8 cellular contexts compared by ENCODE assay signal in the genomic region with DNA sequence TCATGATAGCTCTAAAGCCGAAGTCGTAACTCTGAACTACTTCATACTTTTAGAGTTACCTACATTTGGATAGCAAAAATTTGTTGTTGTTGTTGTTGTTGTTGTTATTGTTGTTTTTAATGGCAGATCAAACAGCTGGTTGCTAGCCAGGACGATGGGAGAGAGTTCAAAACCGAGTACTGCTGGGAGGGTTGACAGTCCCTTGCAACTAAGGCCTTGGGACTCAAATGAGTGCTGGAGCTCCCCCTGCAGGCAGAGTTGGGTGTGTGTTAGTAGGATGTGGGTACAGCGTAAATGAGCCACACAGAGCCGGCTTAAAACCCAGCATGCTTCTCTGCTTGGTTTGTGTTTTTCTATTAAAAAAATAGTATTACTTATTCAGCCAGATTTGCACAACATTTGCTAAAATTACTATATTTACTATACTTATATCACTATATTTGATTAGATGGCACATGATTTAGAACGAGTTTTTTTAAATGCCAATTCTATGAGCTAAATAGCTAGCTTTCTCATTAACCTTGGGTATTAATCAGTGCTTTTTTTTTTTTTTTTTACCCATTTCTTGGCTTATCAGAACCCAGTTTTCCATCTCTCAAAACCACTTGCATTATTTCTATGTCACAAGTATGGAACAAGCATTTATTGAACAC.
DNase-seq lines count a peak whose midpoint lies in the region; ATAC-seq and TF ChIP-seq lines count a peak whose summit lies in the region.

No MANE protein-coding gene starts in this region.

- H3K27ac ChIP-seq in fibroblast of lung (ENCODE audit: insufficient read depth, low read length) = no peak overlapping the region
- no peak overlapping the region for H3K27ac ChIP-seq in neural cell (ENCODE audit: low read length)
- H3K27ac ChIP-seq in stomach = no peak overlapping the region

- no peaks in the 10 kb centered on the region for H3K36me3 Mint-ChIP-seq in activated T-cell treated with anti-CD3 and anti-CD28 coated beads, Interleukin-2, amount 50 U/mL, for 24 hours (ENCODE audit: low read depth)

- peaks cover 3% of the 10 kb centered on the region for H3K4me1 Mint-ChIP-seq in activated T-cell treated with anti-CD3 and anti-CD28 coated beads, Interleukin-2, amount 50 U/mL, for 24 hours (ENCODE audit: low read depth)

- no peaks in the 10 kb centered on the region for H3K79me2 ChIP-seq in fibroblast of lung (ENCODE audit: control insufficient read depth, insufficient read depth, low read length)
- no peaks in the 10 kb centered on the region for H3K79me2 ChIP-seq in neural cell (replicated peaks; ENCODE audit: insufficient read depth, low read length)

- no peaks in the 10 kb centered on the region for H3K27me3 Mint-ChIP-seq in activated T-cell treated with anti-CD3 and anti-CD28 coated beads, Interleukin-2, amount 50 U/mL, for 24 hours

- no peak overlapping the region for H3K4me3 Mint-ChIP-seq in activated T-cell treated with anti-CD3 and anti-CD28 coated beads, Interleukin-2, amount 50 U/mL, for 24 hours

- TF ChIP-seq EP300 in neural cell (conservative IDR thresholded peaks at IDR 0.05; ENCODE audit: poor library complexity, severe bottlenecking) (no peak), stomach (IDR thresholded peaks at IDR 0.05) (no peak)

- H3K4me3 ChIP-seq in fibroblast of lung (replicated peaks in 1 of 4; ENCODE audit: control extremely low read depth in 1 of 4, insufficient read depth in 1 of 4, low read depth in 3 of 4, low read length in 4 of 4) (no peak overlapping the region), neural cell (ENCODE audit: low read length) (no peak overlapping the region), stomach (no peak overlapping the region)

- H3K9ac ChIP-seq in fibroblast of lung (ENCODE audit: insufficient read depth, low read length) = no peak overlapping the region
- H3K9ac ChIP-seq in neural cell (ENCODE audit: low read length) = no peak overlapping the region

- intact Hi-C loops in stomach (cut with DNase I; ENCODE audit: low total_unique reads) = loop anchor here (5.0 kb wide), 1 partner anchor 306 kb away; a partner anchor contains a TSS

- H3K36me3 ChIP-seq in fibroblast of lung (ENCODE audit: control insufficient read depth, insufficient read depth, low read length) (no peaks in the 10 kb centered on the region), neural cell (ENCODE audit: insufficient read depth, low read length) (no peaks in the 10 kb centered on the region), stomach (no peaks in the 10 kb centered on the region)

- no peak overlapping the region for H3K4me2 ChIP-seq in fibroblast of lung (ENCODE audit: extremely low read depth, insufficient read depth, low read length)
- no peak overlapping the region for H3K4me2 ChIP-seq in neural cell (ENCODE audit: low read length)

- WGBS in stomach, 5 donors = 36 to 41% (median 40%) methylated on average over 7 of the region's 7 CpGs

- no peak overlapping the region for H3K27ac Mint-ChIP-seq in activated T-cell treated with anti-CD3 and anti-CD28 coated beads, Interleukin-2, amount 50 U/mL, for 24 hours

- H3K9me2 ChIP-seq in neural cell (ENCODE audit: insufficient read depth, low read length) = no peaks in the 10 kb centered on the region

- H2AFZ ChIP-seq in fibroblast of lung (ENCODE audit: low read length) (peak overlapping the region; percentile 47), neural cell (ENCODE audit: low read depth, low read length) (no peak overlapping the region)

- TF ChIP-seq CTCF in fibroblast of lung (conservative IDR thresholded peaks at IDR 0.05 in 1 of 2, IDR thresholded peaks at IDR 0.05 in 1 of 2; ENCODE audit: low read depth in 1 of 2, low read length in 2 of 2) (peak; percentile 93 to 98), neural cell (IDR thresholded peaks at IDR 0.05; ENCODE audit: poor library complexity, severe bottlenecking) (peak; percentile 82), stomach (IDR thresholded peaks at IDR 0.05) (peak in 5 of 7 experiments; percentile 62 to 79 (median 75))

- H4K20me1 ChIP-seq in fibroblast of lung (ENCODE audit: control insufficient read depth, extremely low read depth, insufficient read depth, low read length) = no peaks in the 10 kb centered on the region
- no peaks in the 10 kb centered on the region for H4K20me1 ChIP-seq in neural cell (ENCODE audit: insufficient read depth)

- H3K9me3 Mint-ChIP-seq in activated T-cell treated with anti-CD3 and anti-CD28 coated beads, Interleukin-2, amount 50 U/mL, for 24 hours = peaks cover 7% of the 10 kb centered on the region

- no peaks in the 10 kb centered on the region for H3K4me1 ChIP-seq in fibroblast of lung (ENCODE audit: control insufficient read depth, extremely low read depth, insufficient read depth, low read length)
- no peaks in the 10 kb centered on the region for H3K4me1 ChIP-seq in stomach

- ATAC-seq in GM21723 (IDR thresholded peaks at IDR 0.05; ENCODE audit: unreplicated experiment) = peak; percentile 91

- no peaks in the 10 kb centered on the region for H3F3A ChIP-seq in neural cell (ENCODE audit: insufficient read depth, low read length, poor library complexity, severe bottlenecking)

- H3K9me3 ChIP-seq in fibroblast of lung (ENCODE audit: control insufficient read depth, insufficient read depth, low read depth, low read length) (no peaks in the 10 kb centered on the region), neural cell (ENCODE audit: low read length) (no peaks in the 10 kb centered on the region), stomach (no peaks in the 10 kb centered on the region)

- no peak for TF ChIP-seq POLR2A in stomach (IDR thresholded peaks at IDR 0.05)

- H3K27me3 ChIP-seq in fibroblast of lung (ENCODE audit: control insufficient read depth, insufficient read depth, low read length) (no peaks in the 10 kb centered on the region), neural cell (ENCODE audit: insufficient read depth, low read depth, low read length) (no peaks in the 10 kb centered on the region), stomach (no peaks in the 10 kb centered on the region)

- peak; percentile 60 for DNase-seq in DMS79 treated with DMSO at 0.1 percent for 48 hours (lab: John Stamatoyannopoulos, UW)
- DNase-seq in LHCN-M2 (ENCODE audit: low read depth) = peak; percentile 91
- DNase-seq in activated T-cell treated with anti-CD3 and anti-CD28 coated beads, Interleukin-2, amount 50 U/mL, for 24 hours = peak; percentile 85
- DNase-seq in fibroblast of lung (ENCODE audit: low read depth in 2 of 2) = peak; percentile 78 to 92
- DNase-seq in stomach = peak; percentile 88

- peak; percentile 80 for TF ChIP-seq RAD21 in neural cell (conservative IDR thresholded peaks at IDR 0.05)

TF ChIP-seq in PFSK-1, 5 proteins besides CTCF, POLR2A, EP300 and RAD21 (continues in another document):
- TF ChIP-seq, protein P1, sequence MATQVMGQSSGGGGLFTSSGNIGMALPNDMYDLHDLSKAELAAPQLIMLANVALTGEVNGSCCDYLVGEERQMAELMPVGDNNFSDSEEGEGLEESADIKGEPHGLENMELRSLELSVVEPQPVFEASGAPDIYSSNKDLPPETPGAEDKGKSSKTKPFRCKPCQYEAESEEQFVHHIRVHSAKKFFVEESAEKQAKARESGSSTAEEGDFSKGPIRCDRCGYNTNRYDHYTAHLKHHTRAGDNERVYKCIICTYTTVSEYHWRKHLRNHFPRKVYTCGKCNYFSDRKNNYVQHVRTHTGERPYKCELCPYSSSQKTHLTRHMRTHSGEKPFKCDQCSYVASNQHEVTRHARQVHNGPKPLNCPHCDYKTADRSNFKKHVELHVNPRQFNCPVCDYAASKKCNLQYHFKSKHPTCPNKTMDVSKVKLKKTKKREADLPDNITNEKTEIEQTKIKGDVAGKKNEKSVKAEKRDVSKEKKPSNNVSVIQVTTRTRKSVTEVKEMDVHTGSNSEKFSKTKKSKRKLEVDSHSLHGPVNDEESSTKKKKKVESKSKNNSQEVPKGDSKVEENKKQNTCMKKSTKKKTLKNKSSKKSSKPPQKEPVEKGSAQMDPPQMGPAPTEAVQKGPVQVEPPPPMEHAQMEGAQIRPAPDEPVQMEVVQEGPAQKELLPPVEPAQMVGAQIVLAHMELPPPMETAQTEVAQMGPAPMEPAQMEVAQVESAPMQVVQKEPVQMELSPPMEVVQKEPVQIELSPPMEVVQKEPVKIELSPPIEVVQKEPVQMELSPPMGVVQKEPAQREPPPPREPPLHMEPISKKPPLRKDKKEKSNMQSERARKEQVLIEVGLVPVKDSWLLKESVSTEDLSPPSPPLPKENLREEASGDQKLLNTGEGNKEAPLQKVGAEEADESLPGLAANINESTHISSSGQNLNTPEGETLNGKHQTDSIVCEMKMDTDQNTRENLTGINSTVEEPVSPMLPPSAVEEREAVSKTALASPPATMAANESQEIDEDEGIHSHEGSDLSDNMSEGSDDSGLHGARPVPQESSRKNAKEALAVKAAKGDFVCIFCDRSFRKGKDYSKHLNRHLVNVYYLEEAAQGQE (IDR thresholded peaks at IDR 0.05; ENCODE audit: insufficient read depth in 1 of 2, low read depth in 2 of 2, low read length in 2 of 2) = no peak
- TF ChIP-seq POLR2AphosphoS5 (IDR thresholded peaks at IDR 0.05; ENCODE audit: low read depth, low read length) = no peak

TF ChIP-seq in neural cell, 6 proteins besides CTCF, POLR2A, EP300 and RAD21:
- peak; percentile 82 for TF ChIP-seq SMC3 (conservative IDR thresholded peaks at IDR 0.05; ENCODE audit: poor library complexity)
- TF ChIP-seq TAF1 (IDR thresholded peaks at IDR 0.05; ENCODE audit: low read depth) = no peak
- no peak for TF ChIP-seq EZH2 (IDR thresholded peaks at IDR 0.05; ENCODE audit: borderline replicate concordance, insufficient read depth, low read length, poor library complexity, severe bottlenecking)
